Comparison of ENCODE assay signal across 25 cellular contexts in the genomic region with DNA sequence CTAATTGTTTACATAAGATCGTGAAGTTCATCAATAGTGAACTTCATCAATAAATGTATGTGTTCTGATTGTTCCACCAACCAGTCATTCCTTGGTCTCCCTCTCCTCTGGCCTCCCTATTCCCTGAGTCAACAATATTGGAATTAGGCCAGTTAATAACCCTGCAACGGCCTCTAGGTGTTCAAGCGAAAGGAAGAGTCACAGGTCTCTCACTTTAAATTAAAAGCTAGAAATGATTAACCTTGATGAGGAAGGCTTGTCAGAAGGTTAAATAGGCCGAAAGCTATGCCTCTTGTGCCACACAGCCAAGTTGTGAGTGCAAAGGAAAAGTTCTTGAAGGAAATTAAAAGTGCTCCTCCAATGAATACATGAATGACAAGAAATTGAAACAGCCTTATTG.
DNase-seq lines count a peak whose midpoint lies in the region; ATAC-seq, FAIRE-seq and TF ChIP-seq lines count a peak whose summit lies in the region.
"Had no signal": no experiment of that assay in that cellular context is flagged by ENCODE, and none has a peak within 500 bp of the region (broad histone marks: within the 10 kb centered on the region; RNA-seq: fewer than 3 reads in every experiment).

No MANE protein-coding gene starts in this region.

- H3K4me3 Mint-ChIP-seq in chondrocyte (ENCODE audit: unreplicated experiment): no peak overlapping the region

- no peaks in the 10 kb centered on the region for H3K9me3 Mint-ChIP-seq in chondrocyte (ENCODE audit: low read depth)

- H3K4me1 Mint-ChIP-seq in chondrocyte (ENCODE audit: low read depth): no peaks in the 10 kb centered on the region

- ATAC-seq in HG03095 (IDR thresholded peaks at IDR 0.05; ENCODE audit: unreplicated experiment): no peak
- ATAC-seq: HCT116, K562 had no signal

- no peak for TF ChIP-seq POLR2A in H54 (IDR thresholded peaks at IDR 0.05; ENCODE audit: low read depth, low read length)

- TF ChIP-seq CTCF in chondrocyte (IDR thresholded peaks at IDR 0.05): no peak
- TF ChIP-seq CTCF in kidney epithelial cell (IDR thresholded peaks at IDR 0.05; ENCODE audit: insufficient read depth, low read length, poor library complexity, severe bottlenecking): no peak

- H3K27me3 ChIP-seq in kidney epithelial cell (ENCODE audit: control insufficient read depth, insufficient read depth, low read length): no peaks in the 10 kb centered on the region

- no peaks in the 10 kb centered on the region for H3K27me3 Mint-ChIP-seq in chondrocyte (ENCODE audit: low read depth)

- H3K27ac Mint-ChIP-seq in chondrocyte (ENCODE audit: unreplicated experiment): peak overlapping the region; percentile 29

- DNase-seq in ELR (ENCODE audit: low read depth) (peak; percentile 14), chondrocyte (ENCODE audit: low spot score) (no peak), kidney epithelial cell (ENCODE audit: low read depth) (peak; percentile 4), renal cortical epithelial cell (ENCODE audit: low read depth) (peak; percentile 88), NCI-H1436 (lab: John Stamatoyannopoulos, UW) (no peak), H54 (ENCODE audit: insufficient read length, low spot score) (no peak), head of caudate nucleus (no peak)
- DNase-seq: 8988T, Calu3, DND-41, Kasumi-1, MV-4-11, NCI-H1105 treated with DMSO at 0.1 percent for 48 hours, NCI-H2029, NCI-H446, NCI-H524 treated with DMSO at 0.1 percent for 48 hours, NCI-H774, SIG-M5 had no signal

- intact Hi-C loops in head of caudate nucleus (cut with DNase I): no loop called here

- H3K36me3 ChIP-seq in kidney epithelial cell (ENCODE audit: control insufficient read depth, insufficient read depth, low read length): no peaks in the 10 kb centered on the region

- FAIRE-seq in H54 (lab: Jason Lieb, UNC): no peak
- FAIRE-seq: H1, HTR-8/SVneo, K562, RCC 7860 had no signal

- peaks cover 41% of the 10 kb centered on the region for H3K36me3 Mint-ChIP-seq in chondrocyte (ENCODE audit: low read depth)

- no peak overlapping the region for H3K4me3 ChIP-seq in kidney epithelial cell (ENCODE audit: low read depth, low read length)
- H3K4me3 ChIP-seq: K562, SK-N-MC had no signal

Comparison
In these comparisons a context has a peak if more than half of its experiments do, and no peak if none do; other contexts are left out.
1. DNase-seq: peak in ELR (single experiment), kidney epithelial cell (single experiment) and renal cortical epithelial cell (single experiment); none in chondrocyte (single experiment), NCI-H1436 (single experiment), H54 (single experiment) and head of caudate nucleus (0 of 42).